ENCODE assay signal across 14 cellular contexts in the genomic region with DNA sequence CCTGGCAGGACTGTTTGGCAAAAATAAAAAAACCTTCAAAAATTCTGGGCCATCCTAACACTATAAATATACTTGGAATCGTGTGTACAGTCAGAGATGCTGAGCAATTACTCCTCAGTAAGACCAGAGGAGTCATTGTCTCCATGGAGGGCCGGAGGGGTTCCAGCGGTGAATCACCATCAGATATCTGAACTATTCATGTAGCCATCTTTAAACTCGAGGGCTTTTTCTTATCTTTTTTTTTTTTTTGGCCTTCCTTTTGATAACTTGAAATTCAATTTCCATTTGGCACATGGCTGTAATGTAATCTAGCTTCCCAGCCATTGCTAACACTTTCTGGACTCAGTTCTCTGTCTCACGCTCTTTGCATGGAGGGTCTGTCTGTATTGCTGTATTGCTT. TPM values are rescaled to one million over a fixed set of nuclear protein-coding genes. Genes with fewer than 3 reads are reported as not detected.
DNase-seq lines count a peak whose midpoint lies in the region; ATAC-seq and TF ChIP-seq lines count a peak whose summit lies in the region.
"Had no signal": no experiment of that assay in that cellular context is flagged by ENCODE, and none has a peak within 500 bp of the region (broad histone marks: within the 10 kb centered on the region; RNA-seq: fewer than 3 reads in every experiment).

No MANE protein-coding gene starts in this region.

- H3K27ac ChIP-seq in right atrium auricular region (peak overlapping the region in 1 of 2 donors; percentile 68), RWPE1 (no peak overlapping the region)
- H3K27ac ChIP-seq: thoracic aorta had no signal

- no peak overlapping the region for H3K4me3 ChIP-seq in right atrium auricular region
- H3K4me3 ChIP-seq: thoracic aorta had no signal

- ATAC-seq in GM21723 (IDR thresholded peaks at IDR 0.05; ENCODE audit: unreplicated experiment): no peak
- ATAC-seq in left lobe of liver: no peak

- POLR2A ChIA-PET in RWPE1 (lab: Yijun Ruan, JAX; ENCODE audit: low non-redundant PET): no interaction called here

- H3K4me1 ChIP-seq in right atrium auricular region: peaks cover 0 to 47% of the 10 kb centered on the region in 2 donors

- H3K36me3 ChIP-seq in right atrium auricular region: no peaks in the 10 kb centered on the region
- H3K36me3 ChIP-seq: thoracic aorta had no signal

- DNase-seq in AG08395 (ENCODE audit: low spot score) (peak; percentile 76), LHCN-M2 (ENCODE audit: low read depth) (peak; percentile 71), astrocyte of the hippocampus (ENCODE audit: low read depth, low spot score) (peak; percentile 57), right atrium auricular region (ENCODE audit: low spot score) (peak; percentile 68), RWPE1 (ENCODE audit: low spot score) (no peak), left lobe of liver (ENCODE audit: low spot score) (no peak), NCI-H2171 (lab: John Stamatoyannopoulos, UW) (no peak)
- DNase-seq: activated CD4-positive, alpha-beta T cell treated with anti-CD3 and anti-CD28 coated beads, Interleukin-2, amount 50 U/mL, for 4 hours; caudate nucleus; NCI-H1048; occipital lobe; T-helper 2 cell had no signal

- no peak for TF ChIP-seq CTCF in right atrium auricular region (IDR thresholded peaks at IDR 0.05)
- no peak for TF ChIP-seq CTCF in RWPE1 (conservative IDR thresholded peaks at IDR 0.05; ENCODE audit: low read depth)

- CTCF ChIA-PET in RWPE1 (lab: Yijun Ruan, JAX): no interaction called here

- no peaks in the 10 kb centered on the region for H3K9me3 ChIP-seq in right atrium auricular region
- H3K9me3 ChIP-seq: thoracic aorta had no signal

- no peaks in the 10 kb centered on the region for H3K27me3 ChIP-seq in right atrium auricular region

RNA-seq across cellular contexts. Expression of a gene that starts 7.4 kb away (rescaled TPM):
- total RNA-seq in LHCN-M2 (2014; rRNA removed) (246 and 312 TPM in 2 replicates), right atrium auricular region (100 to 1,000 TPM; 141 to 356 TPM), left lobe of liver (5.5 TPM)
- 282 TPM for polyA plus RNA-seq in LHCN-M2 (2012)

Comparison
In these comparisons a context has a peak if more than half of its experiments do, and no peak if none do; other contexts are left out.
1. DNase-seq: peak in AG08395 (single experiment), LHCN-M2 (single experiment), astrocyte of the hippocampus (single experiment) and right atrium auricular region (single experiment); none in RWPE1 (single experiment), left lobe of liver (single experiment) and NCI-H2171 (single experiment).
2. RNA of a gene that starts 7.4 kb away (total RNA-seq): 141 to 356 TPM in right atrium auricular region and 246 to 312 TPM in LHCN-M2; 5.5 TPM in left lobe of liver (single experiment); every median in the first group is over 10 times any median in the second.